Comparison of ENCODE assay signal across 8 cellular contexts in genomic region chr1:245156041-245156735, GRCh38. TPM values are rescaled to one million over a fixed set of nuclear protein-coding genes. Genes with fewer than 3 reads are reported as not detected.
DNase-seq lines count a peak whose midpoint lies in the region; ATAC-seq and TF ChIP-seq lines count a peak whose summit lies in the region.

No MANE protein-coding gene starts in this region.

- CTCF ChIA-PET in RWPE1 (lab: Yijun Ruan, JAX) = interaction anchor here (0.5 to 1.9 kb wide), 28 partner anchors 9 to 1488 kb away, joined by 3 to 10 read pairs (median 3); no protein-coding TSS in a partner anchor

- H3K4me3 ChIP-seq in DND-41 (ENCODE audit: low read depth in 1 of 2, low read length in 2 of 2) (peak overlapping the region in 1 of 2 experiments; percentile 40; a peak in 1 of 4 replicates), GM23248 (peak overlapping the region; percentile 81), Karpas-422 (ENCODE audit: low read length) (peak overlapping the region; percentile 50; the same call in 1 of the 2 replicates), neural cell (ENCODE audit: low read length) (peak overlapping the region; percentile 91)

- H3K27ac ChIP-seq in DND-41 (ENCODE audit: low read length) (no peak overlapping the region), GM23248 (no peak overlapping the region), Karpas-422 (ENCODE audit: low read length) (no peak overlapping the region), RWPE1 (no peak overlapping the region), neural cell (ENCODE audit: low read length) (peak overlapping the region; percentile 74)

- peak; percentile 83 for TF ChIP-seq RAD21 in neural cell (conservative IDR thresholded peaks at IDR 0.05)

- DNase-seq in DND-41 = peak; percentile 81
- peak; percentile 95 for DNase-seq in GM23248
- peak; percentile 94 for DNase-seq in Karpas-422
- peak; percentile 89 for DNase-seq in RWPE1 (ENCODE audit: low spot score)
- DNase-seq in activated T-helper 9 cell treated with anti-CD3 and anti-CD28 coated beads, Interleukin-2, amount 50 U/mL, for 16 hours (ENCODE audit: low read depth) = peak; percentile 51
- DNase-seq in fibroblast of the conjunctiva (ENCODE audit: low read depth) = peak; percentile 43

- H3F3A ChIP-seq in GM23248 (ENCODE audit: insufficient read depth) (no peaks in the 10 kb centered on the region), neural cell (ENCODE audit: insufficient read depth, low read length, poor library complexity, severe bottlenecking) (peaks cover 3% of the 10 kb centered on the region)

- H3K36me3 ChIP-seq in DND-41 (ENCODE audit: insufficient read depth, low read length) (no peaks in the 10 kb centered on the region), GM23248 (ENCODE audit: low read depth) (no peaks in the 10 kb centered on the region), Karpas-422 (ENCODE audit: insufficient read depth, low read length) (no peaks in the 10 kb centered on the region), neural cell (ENCODE audit: insufficient read depth, low read length) (no peaks in the 10 kb centered on the region)

- H3K9ac ChIP-seq in DND-41 (ENCODE audit: low read depth, low read length) (no peak overlapping the region), GM23248 (peak overlapping the region; percentile 73), Karpas-422 (ENCODE audit: low read length) (peak overlapping the region; percentile 53), neural cell (ENCODE audit: low read length) (peak overlapping the region; percentile 75)

- WGBS in GM23248 (ENCODE audit: low coverage in 1 of 2, low lambda C conversion rate in 2 of 2, missing lambda C conversion rate in 2 of 2), 2 experiments = 0 to 1% methylated on average over 27 to 45 of the region's 74 CpGs

- H3K27me3 Mint-ChIP-seq in stimulated activated naive CD8-positive, alpha-beta T cell treated with anti-CD3 and anti-CD28 coated beads, Interleukin-15, Interleukin-2, amounts not matched to agents 100 ng/mL and 50 ng/mL, for 24 hours = peaks cover 74% of the 10 kb centered on the region

- H3K4me1 Mint-ChIP-seq in stimulated activated naive CD8-positive, alpha-beta T cell treated with anti-CD3 and anti-CD28 coated beads, Interleukin-15, Interleukin-2, amounts not matched to agents 100 ng/mL and 50 ng/mL, for 24 hours (ENCODE audit: low read depth) = peaks cover 27% of the 10 kb centered on the region

- ATAC-seq in DND-41 (ENCODE audit: insufficient read depth, low read depth) = peak; percentile 89

- H3K4me3 Mint-ChIP-seq in stimulated activated naive CD8-positive, alpha-beta T cell treated with anti-CD3 and anti-CD28 coated beads, Interleukin-15, Interleukin-2, amounts not matched to agents 100 ng/mL and 50 ng/mL, for 24 hours = peak overlapping the region; percentile 70

- TF ChIP-seq EP300 in neural cell (conservative IDR thresholded peaks at IDR 0.05; ENCODE audit: poor library complexity, severe bottlenecking) = no peak

- H3K36me3 Mint-ChIP-seq in stimulated activated naive CD8-positive, alpha-beta T cell treated with anti-CD3 and anti-CD28 coated beads, Interleukin-15, Interleukin-2, amounts not matched to agents 100 ng/mL and 50 ng/mL, for 24 hours (ENCODE audit: low read depth) = no peaks in the 10 kb centered on the region

- H3K4me1 ChIP-seq in DND-41 (ENCODE audit: insufficient read depth, low read length) (peaks cover 33% of the 10 kb centered on the region), GM23248 (ENCODE audit: insufficient read depth) (no peaks in the 10 kb centered on the region), Karpas-422 (ENCODE audit: low read length) (peaks cover 19% of the 10 kb centered on the region)

- H4K20me1 ChIP-seq in DND-41 (ENCODE audit: insufficient read depth, low read length) (no peaks in the 10 kb centered on the region), GM23248 (ENCODE audit: insufficient read depth) (no peaks in the 10 kb centered on the region), Karpas-422 (ENCODE audit: insufficient read depth, low read depth, low read length) (no peaks in the 10 kb centered on the region), neural cell (ENCODE audit: insufficient read depth) (no peaks in the 10 kb centered on the region)

- no peaks in the 10 kb centered on the region for H3K9me2 ChIP-seq in GM23248 (ENCODE audit: insufficient read depth)
- no peaks in the 10 kb centered on the region for H3K9me2 ChIP-seq in Karpas-422 (replicated peaks; ENCODE audit: insufficient read depth, low read length)
- H3K9me2 ChIP-seq in neural cell (ENCODE audit: insufficient read depth, low read length) = no peaks in the 10 kb centered on the region

- H3K4me2 ChIP-seq in DND-41 (ENCODE audit: insufficient read depth, low read length) (peak overlapping the region; percentile 59), GM23248 (ENCODE audit: unreplicated experiment) (peak overlapping the region; percentile 93), Karpas-422 (ENCODE audit: low read depth, low read length, poor library complexity, severe bottlenecking) (peak overlapping the region; percentile 61), neural cell (ENCODE audit: low read length) (peak overlapping the region; percentile 63)

- POLR2A ChIA-PET in RWPE1 (lab: Yijun Ruan, JAX; ENCODE audit: low non-redundant PET) = no interaction called here

- no peak overlapping the region for H2AFZ ChIP-seq in DND-41 (ENCODE audit: low read depth, low read length)
- peak overlapping the region; percentile 85 for H2AFZ ChIP-seq in GM23248
- H2AFZ ChIP-seq in Karpas-422 (ENCODE audit: low read length) = peak overlapping the region; percentile 62; the same call in 1 of the 2 replicates
- H2AFZ ChIP-seq in neural cell (ENCODE audit: low read depth, low read length) = no peak overlapping the region

- peak; percentile 64 for TF ChIP-seq CTCF in DND-41 (IDR thresholded peaks at IDR 0.05; ENCODE audit: borderline replicate concordance, extremely low read depth, low read length, poor library complexity, severe bottlenecking)
- peak; percentile 84 for TF ChIP-seq CTCF in RWPE1 (conservative IDR thresholded peaks at IDR 0.05; ENCODE audit: low read depth)
- TF ChIP-seq CTCF in neural cell (IDR thresholded peaks at IDR 0.05; ENCODE audit: poor library complexity, severe bottlenecking) = peak; percentile 90

- H3K27me3 ChIP-seq in DND-41 (ENCODE audit: insufficient read depth, low read length, poor library complexity) (peaks cover 33% of the 10 kb centered on the region), GM23248 (replicated peaks; ENCODE audit: insufficient read depth) (no peaks in the 10 kb centered on the region), Karpas-422 (ENCODE audit: low read length) (no peaks in the 10 kb centered on the region), neural cell (ENCODE audit: insufficient read depth, low read depth, low read length) (peaks cover 23% of the 10 kb centered on the region)

- in situ Hi-C loops in GM23248 (cut with MboI) = loop anchor here (5.0 kb wide), 1 partner anchor 841 kb away; no protein-coding TSS in a partner anchor

- peaks cover 15% of the 10 kb centered on the region for H3K9me3 Mint-ChIP-seq in stimulated activated naive CD8-positive, alpha-beta T cell treated with anti-CD3 and anti-CD28 coated beads, Interleukin-15, Interleukin-2, amounts not matched to agents 100 ng/mL and 50 ng/mL, for 24 hours

- H3K79me2 ChIP-seq in DND-41 (ENCODE audit: insufficient read depth, low read length) (no peaks in the 10 kb centered on the region), GM23248 (ENCODE audit: insufficient read depth) (peaks cover 23% of the 10 kb centered on the region), Karpas-422 (ENCODE audit: low read length) (no peaks in the 10 kb centered on the region), neural cell (replicated peaks; ENCODE audit: insufficient read depth, low read length) (peaks cover 32% of the 10 kb centered on the region)

- H3K27ac Mint-ChIP-seq in stimulated activated naive CD8-positive, alpha-beta T cell treated with anti-CD3 and anti-CD28 coated beads, Interleukin-15, Interleukin-2, amounts not matched to agents 100 ng/mL and 50 ng/mL, for 24 hours = no peak overlapping the region

- H3K9me3 ChIP-seq in DND-41 (ENCODE audit: insufficient read depth, low read length, severe bottlenecking) (no peaks in the 10 kb centered on the region), GM23248 (ENCODE audit: low read depth) (no peaks in the 10 kb centered on the region), Karpas-422 (ENCODE audit: low read length) (no peaks in the 10 kb centered on the region), neural cell (ENCODE audit: low read length) (no peaks in the 10 kb centered on the region)

TF ChIP-seq in neural cell, 6 proteins besides CTCF, POLR2A, EP300 and RAD21 (continues in another document):
- TF ChIP-seq MXI1 (conservative IDR thresholded peaks at IDR 0.05; ENCODE audit: poor library complexity, severe bottlenecking) (no peak), POLR2AphosphoS5 (IDR thresholded peaks at IDR 0.05) (peak; percentile 36), SMC3 (conservative IDR thresholded peaks at IDR 0.05; ENCODE audit: poor library complexity) (peak; percentile 87), REST (IDR thresholded peaks at IDR 0.05; ENCODE audit: borderline replicate concordance) (no peak)

RNA-seq across cellular contexts. Expression of gene KIF26B, which starts 1.4 kb away (rescaled TPM):
- 7.8 and 8.0 TPM in 2 replicates for total RNA-seq in GM23248 (2014; rRNA removed; shearing (Covaris generic))
- polyA plus RNA-seq in GM23248 (2016; fragmentation: Nextera tagmentation; extraction: Ambion mirVana) = 2.4 and 2.5 TPM in 2 replicates
- total RNA-seq in Karpas-422 (2014; rRNA removed; shearing (Covaris generic); ENCODE audit: low replicate concordance) = 2.3 and 3.3 TPM in 2 replicates
- 6.3 and 7.2 TPM in 2 replicates for polyA plus RNA-seq in neural cell
- 36.0 and 45.8 TPM in 2 replicates for polyA minus RNA-seq in neural cell

Comparison
In these comparisons a context has a peak if more than half of its experiments do, and no peak if none do; other contexts are left out.
1. DNase-seq: peak in every context shown above with its lines; median percentile 95 in GM23248; 94 in Karpas-422; 89 in RWPE1; 81 in DND-41; 51 in activated T-helper 9 cell treated with anti-CD3 and anti-CD28 coated beads, Interleukin-2, amount 50 U/mL, for 16 hours; 43 in fibroblast of the conjunctiva.
2. H2AFZ ChIP-seq: peak in GM23248 (single experiment) and Karpas-422 (single experiment); none in DND-41 (single experiment) and neural cell (single experiment).
3. Peak in every context shown above with its lines, with median percentiles within 50 percentile points of each other: H3K4me2 ChIP-seq and CTCF ChIP-seq.